Comparison of ENCODE assay signal across 8 cellular contexts in the genomic region with DNA sequence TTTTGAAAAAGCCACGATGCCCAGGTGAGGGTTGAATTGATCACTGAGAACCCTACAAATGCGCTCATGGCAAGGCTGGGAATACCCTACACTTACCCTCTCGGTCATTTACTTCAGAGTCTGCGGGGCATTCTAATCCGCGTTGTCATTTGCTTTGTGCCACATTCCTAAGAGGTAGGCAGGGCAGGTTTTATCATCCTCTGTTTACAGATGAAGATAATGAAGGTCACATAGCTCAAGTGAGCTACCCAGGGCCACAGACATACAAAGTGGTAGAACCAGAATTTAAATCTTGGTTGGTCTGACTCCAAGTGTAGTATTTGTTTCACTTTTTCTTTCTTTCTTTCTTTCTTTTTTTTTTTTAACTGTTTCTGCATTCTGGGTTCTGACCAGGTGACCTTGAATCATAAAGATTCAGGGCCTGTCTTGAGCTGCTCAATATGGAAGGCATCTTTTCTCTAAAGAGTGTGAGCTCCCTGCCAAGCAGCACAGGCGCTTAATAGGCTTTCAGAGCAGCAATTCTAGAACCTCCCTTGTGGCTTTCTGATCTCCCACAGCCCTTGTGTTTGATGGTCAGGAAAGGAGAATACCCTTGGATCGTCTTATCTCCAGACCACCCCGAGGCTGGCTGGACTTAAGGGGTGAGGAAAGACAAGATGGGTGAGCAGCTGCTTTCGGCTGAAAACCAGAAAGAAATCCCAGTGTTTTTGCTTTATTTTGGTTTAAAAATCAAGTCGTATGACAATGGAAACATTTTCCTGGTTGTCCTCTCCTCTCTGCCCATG. TPM values are rescaled to one million over a fixed set of nuclear protein-coding genes. Genes with fewer than 3 reads are reported as not detected.
DNase-seq lines count a peak whose midpoint lies in the region; ATAC-seq and TF ChIP-seq lines count a peak whose summit lies in the region.

No MANE protein-coding gene starts in this region.

- TF ChIP-seq POLR2A in vagina (IDR thresholded peaks at IDR 0.05) = no peak

- peak overlapping the region; percentile 46 for H3K27ac ChIP-seq in CD8-positive, alpha-beta T cell (ENCODE audit: low read depth, low read length)
- H3K27ac ChIP-seq in SJCRH30 (no peak overlapping the region), mesendoderm (ENCODE audit: low read depth, low read length) (no peak overlapping the region), vagina (no peak overlapping the region)

- H3K9ac ChIP-seq in mesendoderm (ENCODE audit: low read length) = no peak overlapping the region

- H3K4ac ChIP-seq in mesendoderm (ENCODE audit: low read depth, low read length) = no peak overlapping the region

- H3K27me3 ChIP-seq in CD8-positive, alpha-beta T cell (ENCODE audit: insufficient read depth, low read length) = no peaks in the 10 kb centered on the region
- H3K27me3 ChIP-seq in SJCRH30 (peaks cover 2% of the 10 kb centered on the region; the same call in 1 of the 2 replicates), mesendoderm (ENCODE audit: insufficient read depth, low read length, poor library complexity) (no peaks in the 10 kb centered on the region), vagina (no peaks in the 10 kb centered on the region)

- peak overlapping the region; percentile 98 for H3K4me3 Mint-ChIP-seq in CD8-positive, alpha-beta T cell

- peaks cover 50% of the 10 kb centered on the region for H3K4me1 ChIP-seq in CD8-positive, alpha-beta T cell (ENCODE audit: insufficient read depth, low read length)
- H3K4me1 ChIP-seq in SJCRH30 (no peaks in the 10 kb centered on the region), mesendoderm (ENCODE audit: control insufficient read depth, low read depth, low read length) (peaks cover 3% of the 10 kb centered on the region), vagina (peaks cover 5% of the 10 kb centered on the region)

- H3K4me3 ChIP-seq in CD8-positive, alpha-beta T cell (ENCODE audit: low read depth, low read length) = peak overlapping the region; percentile 75
- H3K4me3 ChIP-seq in SJCRH30 = peak overlapping the region; percentile 22; the same call in 1 of the 2 replicates
- H3K4me3 ChIP-seq in mesendoderm (ENCODE audit: low read length) = no peak overlapping the region
- H3K4me3 ChIP-seq in vagina = no peak overlapping the region

- H3K4me1 Mint-ChIP-seq in CD8-positive, alpha-beta T cell (ENCODE audit: low read depth) = peaks cover 62% of the 10 kb centered on the region

- no peak overlapping the region for H2BK5ac ChIP-seq in mesendoderm (ENCODE audit: low read length)

- no peak overlapping the region for H3K23ac ChIP-seq in mesendoderm (ENCODE audit: low read length)

- H4K8ac ChIP-seq in mesendoderm (ENCODE audit: low read depth, low read length) = no peak overlapping the region

- no peaks in the 10 kb centered on the region for H3K36me3 ChIP-seq in CD8-positive, alpha-beta T cell (ENCODE audit: insufficient read depth, low read length)
- H3K36me3 ChIP-seq in SJCRH30 (no peaks in the 10 kb centered on the region), mesendoderm (ENCODE audit: control insufficient read depth, insufficient read depth, low read length) (no peaks in the 10 kb centered on the region), vagina (no peaks in the 10 kb centered on the region)

- H2BK15ac ChIP-seq in mesendoderm (replicated peaks; ENCODE audit: low read depth) = no peak overlapping the region

- no peaks in the 10 kb centered on the region for H3K9me3 ChIP-seq in CD8-positive, alpha-beta T cell (ENCODE audit: low read length)
- no peaks in the 10 kb centered on the region for H3K9me3 ChIP-seq in SJCRH30 (replicated peaks)
- H3K9me3 ChIP-seq in vagina = no peaks in the 10 kb centered on the region

- CTCF ChIA-PET in CD8-positive, alpha-beta T cell (lab: Charles Lee) = interaction anchor here (0.8 to 1.8 kb wide), 5 partner anchors 32 to 133 kb away, joined by 3 to 6 read pairs (median 3); no protein-coding TSS in a partner anchor

- peak overlapping the region; percentile 42 for H3K56ac ChIP-seq in mesendoderm (ENCODE audit: low read length)

- intact Hi-C loops in CD8-positive, alpha-beta T cell (cut with DNase I, micrococcal nuclease) = loop anchor here (1.0 to 5.0 kb wide), 5 partner anchors 21 to 264 kb away; a partner anchor contains a TSS
- intact Hi-C loops in vagina (cut with DNase I) = no loop called here

- H3K27ac Mint-ChIP-seq in CD8-positive, alpha-beta T cell = peak overlapping the region; percentile 93

- no peak overlapping the region for H3K4me2 ChIP-seq in mesendoderm (ENCODE audit: low read length)

- POLR2A ChIA-PET in CD8-positive, alpha-beta T cell (lab: Charles Lee) = interaction anchor here (0.6 to 2.1 kb wide), 5 partner anchors 8 to 1320 kb away, joined by 3 to 7 read pairs (median 4); no protein-coding TSS in a partner anchor

- no peak overlapping the region for H2BK120ac ChIP-seq in mesendoderm (ENCODE audit: low read depth, low read length)

- no peaks in the 10 kb centered on the region for H3K9me3 Mint-ChIP-seq in CD8-positive, alpha-beta T cell

- H3K27me3 Mint-ChIP-seq in CD8-positive, alpha-beta T cell (ENCODE audit: low read depth) = no peaks in the 10 kb centered on the region

- H3K79me2 ChIP-seq in mesendoderm (ENCODE audit: control insufficient read depth, insufficient read depth, low read length) = no peaks in the 10 kb centered on the region

- no peaks in the 10 kb centered on the region for H3K79me1 ChIP-seq in mesendoderm (ENCODE audit: low read length)

- H3K36me3 Mint-ChIP-seq in CD8-positive, alpha-beta T cell = peaks cover 23% of the 10 kb centered on the region

- WGBS in mesendoderm (ENCODE audit: extremely low coverage, insufficient coverage, low lambda C conversion rate) = no CpG with 5 or more reads among the region's 11 CpGs

- H4K5ac ChIP-seq in mesendoderm (ENCODE audit: low read length) = no peak overlapping the region

- no peak overlapping the region for H3K18ac ChIP-seq in mesendoderm (ENCODE audit: low read length)

- TF ChIP-seq CTCF in CD8-positive, alpha-beta T cell (IDR thresholded peaks at IDR 0.05) = no peak
- TF ChIP-seq CTCF in vagina (IDR thresholded peaks at IDR 0.05) = no peak

- H2AK5ac ChIP-seq in mesendoderm (ENCODE audit: low read length) = no peak overlapping the region

- no peak for DNase-seq in CD8-positive, alpha-beta T cell
- peak in 1 of 2 experiments; percentile 7 for DNase-seq in SJCRH30
- peak; percentile 64 for DNase-seq in mesendoderm
- DNase-seq in vagina (ENCODE audit: extremely low spot score in 2 of 2) = no peak
- no peak for DNase-seq in NCI-H1417 treated with DMSO at 0.1 percent for 48 hours (lab: John Stamatoyannopoulos, UW)
- no peak for DNase-seq in cortex of kidney (lab: John Stamatoyannopoulos, UW)

- peak; percentile 13 for ATAC-seq in CD8-positive, alpha-beta T cell
- ATAC-seq in GM21447 (IDR thresholded peaks at IDR 0.05; ENCODE audit: unreplicated experiment) (peak; percentile 10), HG03139 (IDR thresholded peaks at IDR 0.05; ENCODE audit: unreplicated experiment) (no peak)

RNA-seq across cellular contexts. Expression of a gene that starts 0.7 kb away (rescaled TPM):
- 1 to 10 TPM; 3.2 to 4.3 TPM for total RNA-seq in CD8-positive, alpha-beta T cell
- total RNA-seq in SJCRH30 (2014; rRNA removed; shearing (Covaris generic)) = not detected in 2 replicates
- not detected for polyA plus RNA-seq in mesendoderm (2013, experiment 1 of 2)
- polyA plus RNA-seq in mesendoderm (2013, experiment 2 of 2) = not detected
- 12.0 TPM for total RNA-seq in vagina

RNA-seq across cellular contexts. Expression of a gene that starts 56.8 kb away (rescaled TPM):
- total RNA-seq in CD8-positive, alpha-beta T cell = 1 to 10 TPM; 1.1 to 3.1 TPM
- 2.8 and 3.4 TPM in 2 replicates for total RNA-seq in SJCRH30 (2014; rRNA removed; shearing (Covaris generic))
- 3.3 TPM for polyA plus RNA-seq in mesendoderm (2013, experiment 1 of 2)
- 3.2 TPM for polyA plus RNA-seq in mesendoderm (2013, experiment 2 of 2)
- 3.7 TPM for total RNA-seq in vagina

Comparison
In these comparisons a context has a peak if more than half of its experiments do, and no peak if none do; other contexts are left out.
1. H3K4me3 ChIP-seq: peak in CD8-positive, alpha-beta T cell (single experiment) and SJCRH30 (single experiment); none in mesendoderm (single experiment) and vagina (0 of 2).